25 cellular contexts compared by ENCODE assay signal in the genomic region with DNA sequence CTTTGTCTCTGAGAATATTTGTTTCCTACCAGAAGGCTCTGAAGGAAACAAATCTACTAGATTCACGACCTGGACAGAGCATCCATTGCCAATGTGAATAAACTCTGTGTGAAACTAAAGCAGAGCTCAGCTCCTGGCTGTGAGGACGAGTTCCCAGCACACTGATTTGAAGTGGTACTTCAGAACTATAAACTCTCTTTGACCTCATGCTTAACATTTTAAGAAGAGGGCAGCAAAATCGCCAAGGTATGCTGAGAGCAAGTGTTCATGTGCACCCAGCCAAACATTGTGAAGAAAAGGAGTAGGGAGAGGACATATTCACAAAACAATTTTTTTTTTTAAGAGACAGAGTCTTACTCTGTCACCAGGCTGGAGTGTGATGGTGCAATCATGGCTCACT.
"Had no signal": no experiment of that assay in that cellular context is flagged by ENCODE, and none has a peak within 500 bp of the region (broad histone marks: within the 10 kb centered on the region; RNA-seq: fewer than 3 reads in every experiment).

No MANE protein-coding gene starts in this region.

- ATAC-seq: gastroesophageal sphincter; left colon; natural killer cell treated with Interleukin-12 subunit alpha and Interleukin-12 subunit beta and Interleukin-15 and Interleukin-18, amount 100 ng/mL, for 72 hours; stimulated activated naive B cell treated with anti-CD40 and anti-IgM and Interleukin-4, amounts not matched to agents 10 μg/mL and 1 μg/mL and 100 μg/mL, for 72 hours; stimulated activated naive CD8-positive, alpha-beta T cell treated with anti-CD3 and anti-CD28 coated beads, Interleukin-15, amount 100 ng/mL, for 72 hours had no signal

- H3K4me1 Mint-ChIP-seq: immature natural killer cell; memory B cell; stimulated activated naive B cell treated with anti-CD40 and anti-IgM and Interleukin-4, amounts not matched to agents 10 μg/mL and 1 μg/mL and 100 μg/mL, for 72 hours; stimulated activated naive CD8-positive, alpha-beta T cell treated with anti-CD3 and anti-CD28 coated beads, Interleukin-15, amount 100 ng/mL, for 72 hours had no signal

- H3K36me3 ChIP-seq: esophagus squamous epithelium, gastroesophageal sphincter, neural progenitor cell, ovary, right atrium auricular region, sigmoid colon, uterus had no signal

- H3K9me3 Mint-ChIP-seq: memory B cell; natural killer cell treated with Interleukin-12 subunit alpha and Interleukin-12 subunit beta and Interleukin-15 and Interleukin-18, amount 100 ng/mL, for 72 hours; neural progenitor cell; stimulated activated naive B cell treated with anti-CD40 and anti-IgM and Interleukin-4, amounts not matched to agents 10 μg/mL and 1 μg/mL and 100 μg/mL, for 72 hours; stimulated activated naive CD8-positive, alpha-beta T cell treated with anti-CD3 and anti-CD28 coated beads, Interleukin-15, amount 100 ng/mL, for 72 hours had no signal

- H3K27me3 ChIP-seq: dorsolateral prefrontal cortex, esophagus squamous epithelium, neural progenitor cell, ovary, right atrium auricular region, sigmoid colon, testis, uterus had no signal

- H2AFZ ChIP-seq: neural progenitor cell had no signal

- H3K4me2 ChIP-seq: neural progenitor cell had no signal

- H3K9me3 ChIP-seq: esophagus squamous epithelium, gastroesophageal sphincter, ovary, right atrium auricular region, sigmoid colon, testis, uterus had no signal

- H3K4me3 ChIP-seq: coronary artery, dorsolateral prefrontal cortex, esophagus squamous epithelium, gastroesophageal sphincter, neural progenitor cell, ovary, right atrium auricular region, sigmoid colon, skin epidermis, testis, uterus had no signal

- H3K27ac Mint-ChIP-seq: immature natural killer cell; memory B cell; natural killer cell treated with Interleukin-12 subunit alpha and Interleukin-12 subunit beta and Interleukin-15 and Interleukin-18, amount 100 ng/mL, for 72 hours; neural progenitor cell; stimulated activated naive B cell treated with anti-CD40 and anti-IgM and Interleukin-4, amounts not matched to agents 10 μg/mL and 1 μg/mL and 100 μg/mL, for 72 hours; stimulated activated naive CD8-positive, alpha-beta T cell treated with anti-CD3 and anti-CD28 coated beads, Interleukin-15, amount 100 ng/mL, for 72 hours had no signal

- DNase-seq: dorsolateral prefrontal cortex; effector CD8-positive, alpha-beta T cell; esophagus squamous epithelium; foreskin fibroblast; glutamatergic neuron; immature natural killer cell; left colon; midbrain; nucleus accumbens; ovary; sigmoid colon; stimulated activated CD4-positive, alpha-beta T cell treated with anti-CD3 and anti-CD28 coated beads, Interleukin-2, amount 100 ng/mL, for 24 hours; stimulated activated CD4-positive, alpha-beta T cell treated with anti-CD3 and anti-CD28 coated beads, Interleukin-4, amount 100 ng/mL, for 4 hours; stimulated activated naive B cell treated with anti-CD40 and anti-IgM and Interleukin-4, amounts not matched to agents 10 μg/mL and 1 μg/mL and 100 μg/mL, for 72 hours; stimulated activated naive CD8-positive, alpha-beta T cell treated with anti-CD3 and anti-CD28 coated beads, Interleukin-15, amount 100 ng/mL, for 72 hours; testis; trophoblast cell; uterus had no signal

- H3K4me1 ChIP-seq: gastroesophageal sphincter, neural progenitor cell, right atrium auricular region, sigmoid colon, testis, uterus had no signal

- H3K36me3 Mint-ChIP-seq: immature natural killer cell; memory B cell; natural killer cell treated with Interleukin-12 subunit alpha and Interleukin-12 subunit beta and Interleukin-15 and Interleukin-18, amount 100 ng/mL, for 72 hours; neural progenitor cell; stimulated activated naive B cell treated with anti-CD40 and anti-IgM and Interleukin-4, amounts not matched to agents 10 μg/mL and 1 μg/mL and 100 μg/mL, for 72 hours had no signal

- H3K4me3 Mint-ChIP-seq: immature natural killer cell; memory B cell; natural killer cell treated with Interleukin-12 subunit alpha and Interleukin-12 subunit beta and Interleukin-15 and Interleukin-18, amount 100 ng/mL, for 72 hours; neural progenitor cell; stimulated activated naive B cell treated with anti-CD40 and anti-IgM and Interleukin-4, amounts not matched to agents 10 μg/mL and 1 μg/mL and 100 μg/mL, for 72 hours; stimulated activated naive CD8-positive, alpha-beta T cell treated with anti-CD3 and anti-CD28 coated beads, Interleukin-15, amount 100 ng/mL, for 72 hours had no signal

- H3K27ac ChIP-seq: coronary artery, gastroesophageal sphincter, neural progenitor cell, ovary, right atrium auricular region, sigmoid colon, skin epidermis, testis, uterus had no signal

- H3K9ac ChIP-seq: neural progenitor cell had no signal
